23 cellular contexts compared by ENCODE assay signal in the genomic region with DNA sequence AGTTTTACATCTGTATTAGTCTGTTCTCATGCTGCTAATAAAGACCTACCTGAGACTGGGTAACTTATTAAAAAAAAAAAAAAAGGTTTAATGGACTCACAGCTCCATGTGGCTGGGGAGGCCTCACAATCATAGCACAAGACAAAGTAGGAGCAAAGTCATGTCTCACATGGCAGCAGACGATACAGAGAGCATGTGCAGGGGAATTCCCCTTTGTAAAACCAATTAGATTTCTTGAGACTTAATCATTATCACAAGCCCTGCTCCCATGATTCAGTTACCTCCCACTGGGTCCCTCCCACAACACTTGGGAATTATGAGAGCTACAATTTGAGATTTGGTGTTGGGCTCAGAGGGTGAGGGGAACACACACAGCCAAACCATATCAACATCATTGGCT.
A peak's percentile ranks its signal among the peaks of the same experiment; 100 is the strongest.
DNase-seq lines count a peak whose midpoint lies in the region; ATAC-seq, FAIRE-seq and TF ChIP-seq lines count a peak whose summit lies in the region.
"Had no signal": no experiment of that assay in that cellular context is flagged by ENCODE, and none has a peak within 500 bp of the region (broad histone marks: within the 10 kb centered on the region; RNA-seq: fewer than 3 reads in every experiment).

No MANE protein-coding gene starts in this region.

- TF ChIP-seq CTCF in epithelial cell of proximal tubule (conservative IDR thresholded peaks at IDR 0.05; ENCODE audit: low read depth, low read length) (no peak), pancreas (IDR thresholded peaks at IDR 0.05) (no peak)

- peak; percentile 4 for DNase-seq in NCI-H2227 (lab: John Stamatoyannopoulos, UW; ENCODE audit: unreplicated experiment)
- DNase-seq in NCI-H2227 treated with DMSO at 0.1 percent for 48 hours (lab: John Stamatoyannopoulos, UW) = no peak
- peak; percentile 52 for DNase-seq in NCI-H69 (lab: John Stamatoyannopoulos, UW)
- peak; percentile 48 for DNase-seq in epithelial cell of proximal tubule (ENCODE audit: low read depth)
- peak; percentile 10 for DNase-seq in myocyte (ENCODE audit: low read depth)
- no peak for DNase-seq in T-helper 9 cell
- DNase-seq in pancreas = no peak
- DNase-seq: activated CD4-positive, alpha-beta memory T cell treated with anti-CD3 and anti-CD28 coated beads for 36 hours; activated T-cell treated with anti-CD3 and anti-CD28 coated beads, Interleukin-2, amount 50 U/mL, for 1 hour; body of pancreas; gastrocnemius medialis; left cardiac atrium; MM.1S; NCI-H1694; NCI-H345; SHP77 treated with DMSO at 0.1 percent for 48 hours; stimulated activated CD8-positive, alpha-beta memory T cell treated with anti-CD3 and anti-CD28 coated beads, Interleukin-4, amount 100 ng/mL, for 48 hours; T-helper 17 cell had no signal

- ATAC-seq in pancreas (no peak), HG02763 (IDR thresholded peaks at IDR 0.05; ENCODE audit: unreplicated experiment) (no peak)
- ATAC-seq: body of pancreas, gastrocnemius medialis, HCT116, T-helper 17 cell had no signal

- H3K9me3 ChIP-seq in pancreas = no peaks in the 10 kb centered on the region
- H3K9me3 ChIP-seq: body of pancreas, gastrocnemius medialis had no signal

- no peaks in the 10 kb centered on the region for H3K36me3 ChIP-seq in pancreas
- H3K36me3 ChIP-seq: gastrocnemius medialis had no signal

- intact Hi-C loops in pancreas (cut with DNase I) = no loop called here

- H3K27ac ChIP-seq in pancreas = no peak overlapping the region
- H3K27ac ChIP-seq: 22Rv1; BLaER1 treated with 17β-estradiol and CSF1 and Interleukin-3, amounts not matched to agents 10 nM and 100 nM; body of pancreas; coronary artery; gastrocnemius medialis had no signal

- H3K4me3 ChIP-seq in epithelial cell of proximal tubule (ENCODE audit: low read depth, low read length) (no peak overlapping the region), pancreas (no peak overlapping the region)
- H3K4me3 ChIP-seq: BLaER1 treated with 17β-estradiol and CSF1 and Interleukin-3, amounts not matched to agents 10 nM and 100 nM; body of pancreas; coronary artery; gastrocnemius medialis had no signal

- H3K27me3 ChIP-seq in pancreas = no peaks in the 10 kb centered on the region
- H3K27me3 ChIP-seq: BLaER1 treated with 17β-estradiol and CSF1 and Interleukin-3, amounts not matched to agents 10 nM and 100 nM; body of pancreas; gastrocnemius medialis had no signal

- no peak for FAIRE-seq in pancreas (lab: Jason Lieb, UNC)

- H3K4me1 ChIP-seq in pancreas = no peaks in the 10 kb centered on the region
- H3K4me1 ChIP-seq: body of pancreas, gastrocnemius medialis had no signal

- WGBS in pancreas, 2 donors = 73 to 78% methylated on average over 1 of the region's 1 CpG

Comparison
In these comparisons a context has a peak if more than half of its experiments do, and no peak if none do; other contexts are left out.
1. DNase-seq: peak in NCI-H2227 (single experiment), NCI-H69 (single experiment), epithelial cell of proximal tubule (single experiment) and myocyte (single experiment); none in NCI-H2227 treated with DMSO at 0.1 percent for 48 hours (single experiment), T-helper 9 cell (single experiment) and pancreas (0 of 6).